Comparison of ENCODE assay signal across 27 cellular contexts in the genomic region with DNA sequence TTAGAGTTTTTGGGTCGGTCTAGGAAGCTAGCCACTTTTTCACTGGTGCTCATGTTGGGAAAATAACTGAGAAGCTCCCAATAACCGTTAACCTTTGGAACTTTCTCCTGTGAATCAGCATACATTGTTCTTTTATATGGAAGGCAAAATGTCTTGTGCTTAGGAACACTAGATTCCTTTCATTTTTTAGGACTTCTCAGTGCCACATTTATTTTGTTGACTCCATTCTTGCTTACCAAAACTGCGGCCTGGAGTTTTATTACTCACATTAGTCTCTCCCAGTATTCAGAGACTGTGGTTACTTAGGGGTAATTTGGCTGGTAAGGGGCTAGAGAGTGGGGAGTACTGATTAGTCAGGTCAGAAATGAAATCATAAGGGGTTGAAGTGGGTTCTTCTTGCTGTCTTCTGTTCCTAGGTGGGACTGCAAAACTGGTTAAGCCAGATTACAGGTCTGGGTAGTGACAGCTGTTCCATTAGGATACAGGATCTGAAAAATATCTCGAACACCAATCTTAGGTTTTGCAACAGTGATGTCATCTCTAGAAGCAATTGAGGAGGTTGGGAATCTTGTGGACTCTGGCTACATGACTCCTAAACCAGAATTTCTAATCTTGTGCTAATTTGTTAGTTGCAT.
A peak's percentile ranks its signal among the peaks of the same experiment; 100 is the strongest.
DNase-seq lines count a peak whose midpoint lies in the region; ATAC-seq and TF ChIP-seq lines count a peak whose summit lies in the region.
"Had no signal": no experiment of that assay in that cellular context is flagged by ENCODE, and none has a peak within 500 bp of the region (broad histone marks: within the 10 kb centered on the region; RNA-seq: fewer than 3 reads in every experiment).

No MANE protein-coding gene starts in this region.

- no peaks in the 10 kb centered on the region for H3K9me2 ChIP-seq in PC-3 (replicated peaks; ENCODE audit: low read length)

- H3K9ac ChIP-seq in PC-3 (ENCODE audit: low read length) = no peak overlapping the region

- DNase-seq in AG10803 (ENCODE audit: low read depth) (peak; percentile 56), ELR (ENCODE audit: low read depth) (peak; percentile 3), PC-3 (peak; percentile 68), foreskin keratinocyte (peak; percentile 11 to 49), pons (ENCODE audit: low spot score) (no peak), A673 (ENCODE audit: low spot score) (no peak)
- no peak for DNase-seq in effector memory CD4-positive, alpha-beta T cell
- DNase-seq: activated CD4-positive, alpha-beta T cell treated with anti-CD3 and anti-CD28 coated beads for 36 hours; activated CD8-positive, alpha-beta memory T cell treated with anti-CD3 and anti-CD28 coated beads for 24 hours; activated gamma-delta T cell; activated naive CD8-positive, alpha-beta T cell treated with anti-CD3 and anti-CD28 coated beads, Interleukin-2, amount 10 ng/mL, durations not matched to agents 7 days and 5 days; activated T-cell treated with anti-CD3 and anti-CD28 coated beads, Interleukin-2, amount 50 U/mL, for 24 hours; cerebellar nuclear complex; DND-41; glutamatergic neuron; left ventricle myocardium superior; midbrain; MM.1S; natural killer cell; NCI-H1417 treated with DMSO at 0.1 percent for 48 hours; NCI-H446 treated with DMSO at 0.1 percent for 48 hours; tibial artery had no signal

- H2AFZ ChIP-seq in PC-3 (ENCODE audit: low read length) = no peak overlapping the region
- H2AFZ ChIP-seq: PC-9 had no signal

- TF ChIP-seq CTCF in AG10803 (conservative IDR thresholded peaks at IDR 0.05; ENCODE audit: low read length) (no peak), PC-3 (conservative IDR thresholded peaks at IDR 0.05; ENCODE audit: low read depth, low read length) (no peak), foreskin keratinocyte (conservative IDR thresholded peaks at IDR 0.05) (no peak), A673 (conservative IDR thresholded peaks at IDR 0.05; ENCODE audit: low read depth, low read length) (no peak)

- peak overlapping the region; percentile 64 for H3K4me2 ChIP-seq in PC-3 (ENCODE audit: low read length)
- H3K4me2 ChIP-seq: PC-9 had no signal

- H3K36me3 ChIP-seq in PC-3 (ENCODE audit: low read depth, low read length) = no peaks in the 10 kb centered on the region
- no peaks in the 10 kb centered on the region for H3K36me3 ChIP-seq in effector memory CD4-positive, alpha-beta T cell (ENCODE audit: control insufficient read depth, insufficient read depth, low read length)
- no peaks in the 10 kb centered on the region for H3K36me3 ChIP-seq in A673 (ENCODE audit: insufficient read depth, low read length, poor library complexity, severe bottlenecking)
- H3K36me3 ChIP-seq: tibial artery had no signal

- peaks cover 22% of the 10 kb centered on the region for H3K4me1 ChIP-seq in PC-3 (ENCODE audit: insufficient read depth, low read length)
- no peaks in the 10 kb centered on the region for H3K4me1 ChIP-seq in foreskin keratinocyte
- H3K4me1 ChIP-seq in effector memory CD4-positive, alpha-beta T cell (ENCODE audit: control insufficient read depth, insufficient read depth, low read length, poor library complexity, severe bottlenecking) = no peaks in the 10 kb centered on the region
- H3K4me1 ChIP-seq in A673 (ENCODE audit: insufficient read depth, low read length, poor library complexity, severe bottlenecking) = no peaks in the 10 kb centered on the region
- H3K4me1 ChIP-seq: tibial artery had no signal

- no peaks in the 10 kb centered on the region for H3K79me2 ChIP-seq in PC-3 (ENCODE audit: low read length)

- H3K27ac ChIP-seq in PC-3 (ENCODE audit: low read length) (peak overlapping the region; percentile 72), foreskin keratinocyte (no peak overlapping the region), A673 (ENCODE audit: low read depth, low read length, poor library complexity, severe bottlenecking) (no peak overlapping the region)
- no peak overlapping the region for H3K27ac ChIP-seq in effector memory CD4-positive, alpha-beta T cell (ENCODE audit: insufficient read depth, low read length, poor library complexity, severe bottlenecking)
- H3K27ac ChIP-seq: C4-2B, PC-9, tibial artery had no signal

- CTCF ChIA-PET in PC-3 (lab: Charles Lee) = no interaction called here
- CTCF ChIA-PET in A673 (lab: Charles Lee) = no interaction called here

- H4K20me1 ChIP-seq in PC-3 (ENCODE audit: low read length) = no peaks in the 10 kb centered on the region

- POLR2A ChIA-PET in PC-3 (lab: Charles Lee; ENCODE audit: unreplicated experiment) = no interaction called here
- POLR2A ChIA-PET in A673 (lab: Charles Lee; ENCODE audit: low non-redundant PET) = no interaction called here

- intact Hi-C loops in PC-3 (cut with micrococcal nuclease) (no loop called here), A673 (cut with micrococcal nuclease; ENCODE audit: unreplicated experiment) (no loop called here)

- no TSS peak for BruUV-seq in PC-3 (replicated peaks; lab: Mats Ljungman, UMichigan)
- BruUV-seq in A673 (replicated peaks; lab: Mats Ljungman, UMichigan) = no TSS peak

- ATAC-seq in PC-3 = peak; percentile 19; the same call in 1 of the 2 replicates
- ATAC-seq in foreskin keratinocyte = no peak
- no peak for ATAC-seq in HG03025 (IDR thresholded peaks at IDR 0.05; ENCODE audit: low FRiP score, unreplicated experiment)
- ATAC-seq: activated CD4-positive, alpha-beta T cell treated with anti-CD3 and anti-CD28 coated beads for 36 hours; left ventricle myocardium superior; natural killer cell; Right ventricle myocardium inferior had no signal

- H3F3A ChIP-seq in PC-3 (ENCODE audit: low read length, unreplicated experiment) = no peaks in the 10 kb centered on the region

- H3K27me3 ChIP-seq in PC-3 (ENCODE audit: low read length) = no peaks in the 10 kb centered on the region
- no peaks in the 10 kb centered on the region for H3K27me3 ChIP-seq in foreskin keratinocyte
- H3K27me3 ChIP-seq in effector memory CD4-positive, alpha-beta T cell (replicated peaks; ENCODE audit: control insufficient read depth, insufficient read depth, low read length, poor library complexity, severe bottlenecking) = no peaks in the 10 kb centered on the region
- H3K27me3 ChIP-seq in A673 (replicated peaks; ENCODE audit: insufficient read depth, low read depth, low read length, poor library complexity) = no peaks in the 10 kb centered on the region
- H3K27me3 ChIP-seq: tibial artery had no signal

- H3K4me3 ChIP-seq in AG10803 (ENCODE audit: low read length) = no peak overlapping the region
- H3K4me3 ChIP-seq in PC-3 (ENCODE audit: low read length) = peak overlapping the region; percentile 29; the same call in 1 of the 2 replicates
- no peak overlapping the region for H3K4me3 ChIP-seq in effector memory CD4-positive, alpha-beta T cell (ENCODE audit: insufficient read depth, low read depth, low read length, poor library complexity, severe bottlenecking)
- H3K4me3 ChIP-seq in A673 (ENCODE audit: low read depth, low read length, poor library complexity, severe bottlenecking) = no peak overlapping the region
- H3K4me3 ChIP-seq: PC-9, tibial artery had no signal

- H3K9me3 ChIP-seq in PC-3 (ENCODE audit: low read length) (0 out of 2 replicates have a peak, but pooled peaks cover 4% of the 10 kb centered on the region), A673 (ENCODE audit: low read depth, low read length, poor library complexity, severe bottlenecking) (no peaks in the 10 kb centered on the region)
- no peaks in the 10 kb centered on the region for H3K9me3 ChIP-seq in effector memory CD4-positive, alpha-beta T cell (ENCODE audit: control insufficient read depth, low read length)
- H3K9me3 ChIP-seq: Caco-2, tibial artery had no signal

Comparison
In these comparisons a context has a peak if more than half of its experiments do, and no peak if none do; other contexts are left out.
1. DNase-seq: peak in AG10803 (single experiment), ELR (single experiment), PC-3 (single experiment) and foreskin keratinocyte (2 of 2); none in pons (single experiment), effector memory CD4-positive, alpha-beta T cell (0 of 3) and A673 (single experiment).